ENCODE assay signal across 8 cellular contexts in the genomic region with DNA sequence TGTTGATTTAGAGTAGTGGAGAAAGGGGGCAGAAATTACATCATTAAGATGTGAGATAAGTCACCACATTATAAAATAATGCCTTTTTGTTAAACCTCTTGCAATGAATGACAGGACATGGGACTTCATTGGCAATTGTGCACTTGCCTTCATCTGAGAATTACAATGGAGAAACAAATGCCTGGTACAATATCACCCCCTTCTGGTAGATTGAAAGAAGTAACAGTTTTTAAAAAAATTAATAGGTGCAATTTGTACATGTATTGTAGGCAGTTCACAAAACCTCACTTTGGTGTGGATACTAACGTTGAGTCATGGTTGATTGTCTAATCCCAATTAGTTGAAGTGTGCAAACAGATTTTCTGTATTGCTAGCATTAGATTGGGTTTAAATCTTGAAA. TPM values are rescaled to one million over a fixed set of nuclear protein-coding genes. Genes with fewer than 3 reads are reported as not detected.
DNase-seq lines count a peak whose midpoint lies in the region; ATAC-seq and TF ChIP-seq lines count a peak whose summit lies in the region.

No MANE protein-coding gene starts in this region.

- intact Hi-C loops in activated CD4-positive, alpha-beta T cell treated with anti-CD3 and anti-CD28 coated beads, Interleukin-2, amount 10 ng/mL, durations not matched to agents 24 days and 14 days (cut with micrococcal nuclease): loop anchor here (1.0 to 10.0 kb wide), 5 partner anchors 14 to 198 kb away; a partner anchor contains a TSS

- no peaks in the 10 kb centered on the region for H3K27me3 ChIP-seq in kidney epithelial cell (ENCODE audit: control insufficient read depth, insufficient read depth, low read length)
- H3K27me3 ChIP-seq in thoracic aorta (replicated peaks; ENCODE audit: insufficient read depth): no peaks in the 10 kb centered on the region

- no peak overlapping the region for H3K27ac ChIP-seq in thoracic aorta

- H3K27me3 Mint-ChIP-seq in activated CD4-positive, alpha-beta T cell treated with anti-CD3 and anti-CD28 coated beads, Interleukin-2, amount 10 ng/mL, durations not matched to agents 24 days and 14 days: no peaks in the 10 kb centered on the region

- peaks cover 0 to 7% of the 10 kb centered on the region in 2 donors for H3K4me1 ChIP-seq in thoracic aorta (ENCODE audit: control insufficient read depth in 1 of 2, low read depth in 2 of 2)

- no peaks in the 10 kb centered on the region for H3K9me3 ChIP-seq in thoracic aorta

- in situ Hi-C loops in T47D (cut with HindIII; ENCODE audit: low pct_unique_long_range_greater_than_20kb, low sequenced_read_pairs): no loop called here

- ATAC-seq in HG03378 (IDR thresholded peaks at IDR 0.05; ENCODE audit: unreplicated experiment): peak; percentile 64
- peak; percentile 47 for ATAC-seq in thoracic aorta (ENCODE audit: insufficient number of reproducible peaks, low FRiP score, low read depth)

- TF ChIP-seq CTCF in kidney epithelial cell (IDR thresholded peaks at IDR 0.05; ENCODE audit: insufficient read depth, low read length, poor library complexity, severe bottlenecking) (peak; percentile 57), thoracic aorta (IDR thresholded peaks at IDR 0.05) (peak; percentile 71)

- peak; percentile 70 for DNase-seq in activated CD4-positive, alpha-beta T cell treated with anti-CD3 and anti-CD28 coated beads, Interleukin-2, amount 10 ng/mL, durations not matched to agents 24 days and 14 days
- no peak for DNase-seq in activated CD4-positive, alpha-beta T cell treated with anti-CD3 and anti-CD28 coated beads, Interleukin-2, amount 50 U/mL, for 48 hours
- DNase-seq in NOMO-1 treated with DMSO at 0.1 percent for 48 hours (lab: John Stamatoyannopoulos, UW; ENCODE audit: unreplicated experiment) (peak; percentile 80), T47D (ENCODE audit: low read depth in 1 of 2, low spot score in 1 of 2) (peak; percentile 43 to 81), kidney epithelial cell (ENCODE audit: low read depth) (no peak), thoracic aorta (ENCODE audit: low spot score) (no peak), cortex of kidney (lab: John Stamatoyannopoulos, UW) (no peak)

- H3K9me3 Mint-ChIP-seq in activated CD4-positive, alpha-beta T cell treated with anti-CD3 and anti-CD28 coated beads, Interleukin-2, amount 10 ng/mL, durations not matched to agents 24 days and 14 days: no peaks in the 10 kb centered on the region

- no peak overlapping the region for H3K4me3 ChIP-seq in kidney epithelial cell (ENCODE audit: low read depth, low read length)
- no peak overlapping the region for H3K4me3 ChIP-seq in thoracic aorta

- peak overlapping the region; percentile 81 for H3K27ac Mint-ChIP-seq in activated CD4-positive, alpha-beta T cell treated with anti-CD3 and anti-CD28 coated beads, Interleukin-2, amount 10 ng/mL, durations not matched to agents 24 days and 14 days

- no peaks in the 10 kb centered on the region for H3K36me3 Mint-ChIP-seq in activated CD4-positive, alpha-beta T cell treated with anti-CD3 and anti-CD28 coated beads, Interleukin-2, amount 10 ng/mL, durations not matched to agents 24 days and 14 days (ENCODE audit: low read depth)

- no peak overlapping the region for H3K4me3 Mint-ChIP-seq in activated CD4-positive, alpha-beta T cell treated with anti-CD3 and anti-CD28 coated beads, Interleukin-2, amount 10 ng/mL, durations not matched to agents 24 days and 14 days

- no peaks in the 10 kb centered on the region for H3K36me3 ChIP-seq in kidney epithelial cell (ENCODE audit: control insufficient read depth, insufficient read depth, low read length)
- no peaks in the 10 kb centered on the region for H3K36me3 ChIP-seq in thoracic aorta

- H3K4me1 Mint-ChIP-seq in activated CD4-positive, alpha-beta T cell treated with anti-CD3 and anti-CD28 coated beads, Interleukin-2, amount 10 ng/mL, durations not matched to agents 24 days and 14 days: peaks cover 50% of the 10 kb centered on the region

RNA-seq across cellular contexts. Expression of a gene that starts 4.6 kb away (rescaled TPM):
- 2.5 and 3.0 TPM in 2 replicates for total RNA-seq in activated CD4-positive, alpha-beta T cell treated with anti-CD3 and anti-CD28 coated beads, Interleukin-2, amount 10 ng/mL, durations not matched to agents 24 days and 14 days
- total RNA-seq in kidney epithelial cell (not detected in 2 replicates), thoracic aorta (1 to 10 TPM; 2.5 to 4.3 TPM)

RNA-seq across cellular contexts. Expression of a gene that starts 33.7 kb away (rescaled TPM):
- total RNA-seq in activated CD4-positive, alpha-beta T cell treated with anti-CD3 and anti-CD28 coated beads, Interleukin-2, amount 10 ng/mL, durations not matched to agents 24 days and 14 days: 1.0 and 1.4 TPM in 2 replicates
- total RNA-seq in kidney epithelial cell (16.4 and 16.7 TPM in 2 replicates), thoracic aorta (not detected)

RNA-seq across cellular contexts. Expression of a gene that starts 46.4 kb away (rescaled TPM):
- not detected in 2 replicates for total RNA-seq in activated CD4-positive, alpha-beta T cell treated with anti-CD3 and anti-CD28 coated beads, Interleukin-2, amount 10 ng/mL, durations not matched to agents 24 days and 14 days
- 0.13 TPM in 1 of 2 replicates, not detected in the other for total RNA-seq in kidney epithelial cell
- total RNA-seq in thoracic aorta: 1 to 10 TPM; 1.4 to 3.0 TPM

Comparison
In these comparisons a context has a peak if more than half of its experiments do, and no peak if none do; other contexts are left out.
1. DNase-seq: peak in activated CD4-positive, alpha-beta T cell treated with anti-CD3 and anti-CD28 coated beads, Interleukin-2, amount 10 ng/mL, durations not matched to agents 24 days and 14 days (single experiment), NOMO-1 treated with DMSO at 0.1 percent for 48 hours (single experiment) and T47D (2 of 2); none in activated CD4-positive, alpha-beta T cell treated with anti-CD3 and anti-CD28 coated beads, Interleukin-2, amount 50 U/mL, for 48 hours (0 of 2), kidney epithelial cell (single experiment), thoracic aorta (single experiment) and cortex of kidney (single experiment).